Comparison of ENCODE assay signal across 27 cellular contexts in the genomic region with DNA sequence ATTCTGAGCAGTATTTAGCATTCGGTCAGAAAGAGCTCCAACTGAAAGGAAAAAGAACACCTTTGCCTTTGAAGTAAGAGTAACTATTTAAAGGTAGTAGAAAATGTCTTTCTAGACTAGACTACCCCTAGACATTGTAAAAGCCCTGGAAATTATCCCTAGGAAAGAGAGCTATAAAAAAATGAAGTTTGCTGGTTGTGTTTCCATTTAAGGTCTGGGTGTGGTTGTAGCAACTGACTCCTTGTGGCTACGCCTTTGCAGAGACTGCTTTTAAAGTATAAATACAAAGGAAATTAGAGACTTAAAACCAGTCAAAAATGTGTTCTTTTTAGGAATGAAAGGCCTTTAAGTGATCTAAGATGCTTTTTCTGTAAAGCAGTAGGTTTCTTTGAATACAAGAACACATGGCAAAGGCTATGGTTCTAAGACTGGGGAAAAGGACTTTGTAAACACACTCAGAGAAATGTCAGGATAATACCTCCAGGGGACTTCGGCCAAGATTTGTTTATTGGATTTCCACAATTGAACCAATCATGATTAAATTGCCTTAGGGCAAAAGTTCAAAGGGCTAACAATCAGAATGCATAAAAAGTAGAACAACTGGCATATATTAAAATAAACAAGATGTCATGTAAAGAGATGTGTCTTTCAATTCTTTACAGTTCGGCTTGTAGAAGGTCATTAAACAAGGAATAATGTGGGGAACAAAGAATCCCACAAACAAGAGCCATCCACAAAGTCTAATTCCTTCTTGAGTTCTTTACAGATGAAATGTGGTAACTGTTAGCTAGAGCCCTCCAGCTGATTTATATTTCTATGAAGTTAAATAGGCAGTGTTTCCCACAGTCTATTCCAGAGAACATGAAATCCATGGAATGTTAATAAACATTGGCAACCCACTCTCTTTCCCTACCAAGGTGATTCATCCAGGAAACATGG.
DNase-seq lines count a peak whose midpoint lies in the region; FAIRE-seq lines count a peak whose summit lies in the region.
"Had no signal": no experiment of that assay in that cellular context is flagged by ENCODE, and none has a peak within 500 bp of the region (broad histone marks: within the 10 kb centered on the region; RNA-seq: fewer than 3 reads in every experiment).

No MANE protein-coding gene starts in this region.

- H2BK12ac ChIP-seq in neuronal stem cell (ENCODE audit: low read length): no peak overlapping the region

- no peak overlapping the region for H3K27ac Mint-ChIP-seq in activated naive CD4-positive, alpha-beta T cell treated with anti-CD3 and anti-CD28 coated beads, Interleukin-2, amount 10 ng/mL, durations not matched to agents 7 days and 5 days
- H3K27ac Mint-ChIP-seq: activated CD8-positive, alpha-beta T cell treated with anti-CD3 and anti-CD28 coated beads for 36 hours; activated naive CD4-positive, alpha-beta T cell treated with anti-CD3 and anti-CD28 coated beads, Interleukin-2, amount 50 U/mL, for 24 hours; naive thymus-derived CD8-positive, alpha-beta T cell; WTC11 had no signal

- H3K4me1 ChIP-seq in HAP-1 (peaks cover 13% of the 10 kb centered on the region), neuronal stem cell (ENCODE audit: control insufficient read depth in 2 of 2, insufficient read depth in 1 of 2, low read depth in 1 of 2, low read length in 2 of 2) (no peaks in the 10 kb centered on the region)
- H3K4me1 ChIP-seq: breast epithelium, testis had no signal

- no peaks in the 10 kb centered on the region for H3K36me3 ChIP-seq in HAP-1 (replicated peaks)
- H3K36me3 ChIP-seq in neuronal stem cell (replicated peaks in 1 of 2; ENCODE audit: control insufficient read depth in 2 of 2, insufficient read depth in 2 of 2, low read length in 2 of 2): no peaks in the 10 kb centered on the region
- H3K36me3 ChIP-seq: BLaER1, breast epithelium, esophagus muscularis mucosa, heart right ventricle had no signal

- no CpG with 5 or more reads among the region's 4 CpGs for WGBS in neuronal stem cell (ENCODE audit: extremely low coverage in 2 of 2, insufficient read length in 2 of 2, insufficient replicate concordance in 1 of 2), 2 donors

- no peaks in the 10 kb centered on the region for H3K36me3 Mint-ChIP-seq in activated naive CD4-positive, alpha-beta T cell treated with anti-CD3 and anti-CD28 coated beads, Interleukin-2, amount 10 ng/mL, durations not matched to agents 7 days and 5 days
- H3K36me3 Mint-ChIP-seq: activated naive CD4-positive, alpha-beta T cell treated with anti-CD3 and anti-CD28 coated beads, Interleukin-2, amount 50 U/mL, for 24 hours; naive thymus-derived CD8-positive, alpha-beta T cell had no signal

- no peak overlapping the region for H2BK120ac ChIP-seq in neuronal stem cell (ENCODE audit: low read depth, low read length)

- peak; percentile 27 to 89 for DNase-seq in HAP-1 (ENCODE audit: low spot score in 2 of 2)
- DNase-seq in NCI-H526 treated with DMSO at 0.1 percent for 48 hours (lab: John Stamatoyannopoulos, UW): peak; percentile 62
- no peak for DNase-seq in neuronal stem cell (ENCODE audit: low spot score)
- no peak for DNase-seq in activated naive CD4-positive, alpha-beta T cell treated with anti-CD3 and anti-CD28 coated beads, Interleukin-2, amount 10 ng/mL, durations not matched to agents 7 days and 5 days
- no peak for DNase-seq in NCI-H510A treated with DMSO at 0.1 percent for 48 hours (lab: John Stamatoyannopoulos, UW)
- no peak for DNase-seq in AML-193 (lab: John Stamatoyannopoulos, UW)
- DNase-seq in substantia nigra (lab: John Stamatoyannopoulos, UW): no peak
- DNase-seq: activated CD8-positive, alpha-beta T cell treated with anti-CD3 and anti-CD28 coated beads for 36 hours; activated T-cell treated with anti-CD3 and anti-CD28 coated beads, Interleukin-2, amount 50 U/mL, for 4 hours; heart right ventricle; mammary epithelial cell; MM.1S; naive thymus-derived CD8-positive, alpha-beta T cell; NCI-H187 treated with DMSO at 0.1 percent for 48 hours; posterior cingulate gyrus; SHP77 treated with DMSO at 0.1 percent for 48 hours; T-helper 2 cell; testis had no signal

- H3K23ac ChIP-seq in neuronal stem cell (ENCODE audit: low read depth, low read length, poor library complexity): no peak overlapping the region

- no peak overlapping the region for H3K14ac ChIP-seq in neuronal stem cell (ENCODE audit: low read length)

- no peaks in the 10 kb centered on the region for H3K27me3 Mint-ChIP-seq in activated naive CD4-positive, alpha-beta T cell treated with anti-CD3 and anti-CD28 coated beads, Interleukin-2, amount 10 ng/mL, durations not matched to agents 7 days and 5 days
- H3K27me3 Mint-ChIP-seq: activated CD8-positive, alpha-beta T cell treated with anti-CD3 and anti-CD28 coated beads for 36 hours; activated naive CD4-positive, alpha-beta T cell treated with anti-CD3 and anti-CD28 coated beads, Interleukin-2, amount 50 U/mL, for 24 hours; naive thymus-derived CD8-positive, alpha-beta T cell had no signal

- no peaks in the 10 kb centered on the region for H3K9me3 ChIP-seq in HAP-1
- H3K9me3 ChIP-seq in neuronal stem cell (replicated peaks in 1 of 2; ENCODE audit: control insufficient read depth in 2 of 2, insufficient read depth in 1 of 2, low read depth in 1 of 2, low read length in 2 of 2): peaks cover 0 to 17% of the 10 kb centered on the region in 2 donors
- H3K9me3 ChIP-seq: BLaER1, breast epithelium, esophagus muscularis mucosa, testis had no signal

- no peak overlapping the region for H2BK5ac ChIP-seq in neuronal stem cell (ENCODE audit: low read length)

- no peak overlapping the region for H3K18ac ChIP-seq in neuronal stem cell (ENCODE audit: low read length)

- H3K4me3 Mint-ChIP-seq in activated naive CD4-positive, alpha-beta T cell treated with anti-CD3 and anti-CD28 coated beads, Interleukin-2, amount 10 ng/mL, durations not matched to agents 7 days and 5 days: no peak overlapping the region
- H3K4me3 Mint-ChIP-seq: activated CD8-positive, alpha-beta T cell treated with anti-CD3 and anti-CD28 coated beads for 36 hours; activated naive CD4-positive, alpha-beta T cell treated with anti-CD3 and anti-CD28 coated beads, Interleukin-2, amount 50 U/mL, for 24 hours; activated T-cell treated with anti-CD3 and anti-CD28 coated beads, Interleukin-2, amount 50 U/mL, for 4 hours; naive thymus-derived CD8-positive, alpha-beta T cell; WTC11 had no signal

- no peaks in the 10 kb centered on the region for H3K4me1 Mint-ChIP-seq in activated naive CD4-positive, alpha-beta T cell treated with anti-CD3 and anti-CD28 coated beads, Interleukin-2, amount 10 ng/mL, durations not matched to agents 7 days and 5 days
- H3K4me1 Mint-ChIP-seq: activated naive CD4-positive, alpha-beta T cell treated with anti-CD3 and anti-CD28 coated beads, Interleukin-2, amount 50 U/mL, for 24 hours; naive thymus-derived CD8-positive, alpha-beta T cell had no signal

- no peak overlapping the region for H2AK5ac ChIP-seq in neuronal stem cell (ENCODE audit: low read depth, low read length)

- in situ Hi-C loops in HAP-1 (cut with MboI; ENCODE audit: low sequenced_read_pairs): no loop called here

- no peak overlapping the region for H4K91ac ChIP-seq in neuronal stem cell (ENCODE audit: low read depth, low read length, poor library complexity)

- no peak overlapping the region for H4K8ac ChIP-seq in neuronal stem cell (ENCODE audit: low read depth, low read length)

- FAIRE-seq in endometrium (lab: Jason Lieb, UNC): peak; percentile 58
- FAIRE-seq: GM12878, HepG2, islet of Langerhans had no signal

- CTCF ChIA-PET in activated naive CD4-positive, alpha-beta T cell treated with anti-CD3 and anti-CD28 coated beads, Interleukin-2, amount 10 ng/mL, durations not matched to agents 7 days and 5 days (lab: Charles Lee): no interaction called here

- H3K4ac ChIP-seq in neuronal stem cell (ENCODE audit: low read length): no peak overlapping the region

- no peaks in the 10 kb centered on the region for H3K9me3 Mint-ChIP-seq in activated naive CD4-positive, alpha-beta T cell treated with anti-CD3 and anti-CD28 coated beads, Interleukin-2, amount 10 ng/mL, durations not matched to agents 7 days and 5 days
- H3K9me3 Mint-ChIP-seq: activated CD8-positive, alpha-beta T cell treated with anti-CD3 and anti-CD28 coated beads for 36 hours; activated naive CD4-positive, alpha-beta T cell treated with anti-CD3 and anti-CD28 coated beads, Interleukin-2, amount 50 U/mL, for 24 hours had no signal

- H2AFZ ChIP-seq in neuronal stem cell (ENCODE audit: low read length): peak overlapping the region; percentile 52

- H3K79me1 ChIP-seq in neuronal stem cell (ENCODE audit: low read depth, low read length): no peaks in the 10 kb centered on the region

- H3K9ac ChIP-seq in neuronal stem cell (ENCODE audit: low read depth, low read length, poor library complexity): no peak overlapping the region
- H3K9ac ChIP-seq: BLaER1 had no signal

- no peak overlapping the region for H2BK15ac ChIP-seq in neuronal stem cell (ENCODE audit: low read length)

- no peak overlapping the region for H3K27ac ChIP-seq in neuronal stem cell (replicated peaks; ENCODE audit: low read length)
- H3K27ac ChIP-seq in substantia nigra (ENCODE audit: low read depth, low read length, poor library complexity, severe bottlenecking): no peak overlapping the region
- H3K27ac ChIP-seq: BLaER1, breast epithelium, esophagus muscularis mucosa, heart right ventricle, testis had no signal

- H3K27me3 ChIP-seq in HAP-1 (ENCODE audit: low read depth) (no peaks in the 10 kb centered on the region; the same call in 1 of the 2 replicates), neuronal stem cell (ENCODE audit: control insufficient read depth in 3 of 3, insufficient read depth in 3 of 3, low read depth in 1 of 3, low read length in 3 of 3) (no peaks in the 10 kb centered on the region)
- H3K27me3 ChIP-seq: BLaER1, breast epithelium, esophagus muscularis mucosa, heart right ventricle, testis had no signal

- no peak overlapping the region for H3K4me2 ChIP-seq in neuronal stem cell (ENCODE audit: insufficient read depth, low read length, poor library complexity, severe bottlenecking)
- H3K4me2 ChIP-seq: BLaER1 had no signal

- no peak overlapping the region for H3K4me3 ChIP-seq in HAP-1
- no peak overlapping the region for H3K4me3 ChIP-seq in neuronal stem cell (ENCODE audit: low read length in 2 of 2)
- H3K4me3 ChIP-seq: BLaER1, breast epithelium, esophagus muscularis mucosa, GM12878, heart right ventricle, testis had no signal

Comparison
In these comparisons a context has a peak if more than half of its experiments do, and no peak if none do; other contexts are left out.
1. DNase-seq: peak in HAP-1 (2 of 2) and NCI-H526 treated with DMSO at 0.1 percent for 48 hours (single experiment); none in neuronal stem cell (single experiment), activated naive CD4-positive, alpha-beta T cell treated with anti-CD3 and anti-CD28 coated beads, Interleukin-2, amount 10 ng/mL, durations not matched to agents 7 days and 5 days (single experiment), NCI-H510A treated with DMSO at 0.1 percent for 48 hours (single experiment), AML-193 (0 of 2) and substantia nigra (0 of 49).